ENCODE assay signal across 7 cellular contexts in genomic region chr19:54096642-54097106, GRCh38. TPM values are rescaled to one million over a fixed set of nuclear protein-coding genes. Genes with fewer than 3 reads are reported as not detected.
A peak's percentile ranks its signal among the peaks of the same experiment; 100 is the strongest.
DNase-seq lines count a peak whose midpoint lies in the region; ATAC-seq and TF ChIP-seq lines count a peak whose summit lies in the region.

No MANE protein-coding gene starts in this region.

- in situ Hi-C loops in GM13976 (cut with MboI; ENCODE audit: low sequenced_read_pairs, unreplicated experiment) (no loop called here), Panc1 (cut with HindIII; ENCODE audit: low pct_unique_long_range_greater_than_20kb, low sequenced_read_pairs) (no loop called here), gastrocnemius medialis (cut with MboI; ENCODE audit: low sequenced_read_pairs in 4 of 4) (no loop called here)

- TF ChIP-seq CTCF in GM13976 (IDR thresholded peaks at IDR 0.05; ENCODE audit: borderline replicate concordance, control extremely low read depth, extremely low read depth, insufficient read depth, missing control alignments) (peak; percentile 23), Panc1 (IDR thresholded peaks at IDR 0.05) (no peak), gastrocnemius medialis (IDR thresholded peaks at IDR 0.05 in 4 of 5, conservative IDR thresholded peaks at IDR 0.05 in 1 of 5) (no peak)

- BruUV-seq in Panc1 (replicated peaks; lab: Mats Ljungman, UMichigan) = no TSS peak

- H3K4me3 ChIP-seq in Panc1 (ENCODE audit: low read depth in 2 of 2, low read length in 2 of 2) = peak overlapping the region; percentile 45 to 74
- H3K4me3 ChIP-seq in duodenal mucosa (ENCODE audit: low read depth in 1 of 2, low read length in 2 of 2) = peak overlapping the region; percentile 43 to 58
- H3K4me3 ChIP-seq in gastrocnemius medialis = peak overlapping the region in 2 of 4 donors; percentile 15 to 25

- POLR2A ChIA-PET in Panc1 (lab: Charles Lee) = interaction anchor here (0.7 kb wide), 1 partner anchor 107 kb away, joined by 3 read pairs; no protein-coding TSS in a partner anchor

- CTCF ChIA-PET in Panc1 (lab: Charles Lee) = interaction anchor here (0.7 to 1.1 kb wide), 4 partner anchors 15 to 190 kb away, joined by 3 to 7 read pairs (median 4); partner anchors contain the start of gene TARM1

- intact Hi-C loops in Panc1 (cut with micrococcal nuclease; ENCODE audit: unreplicated experiment) (loop anchor here (5.0 kb wide), 1 partner anchor 64 kb away; no protein-coding TSS in a partner anchor), gastrocnemius medialis (cut with DNase I; ENCODE audit: low total_unique reads) (no loop called here)

- peak overlapping the region in 1 of 2 donors; percentile 23 for H3K9ac ChIP-seq in duodenal mucosa (ENCODE audit: low read depth in 1 of 2, low read length in 2 of 2)

- ATAC-seq in Panc1 (peak; percentile 83), GM19324 (IDR thresholded peaks at IDR 0.05; ENCODE audit: low FRiP score, unreplicated experiment) (no peak), gastrocnemius medialis (no peak)

- H3K27ac ChIP-seq in Panc1 (ENCODE audit: low read length) = peak overlapping the region; percentile 89
- H3K27ac ChIP-seq in duodenal mucosa (ENCODE audit: low read depth, low read length) = no peak overlapping the region
- H3K27ac ChIP-seq in gastrocnemius medialis = no peak overlapping the region

- H3K36me3 ChIP-seq in Panc1 (ENCODE audit: control insufficient read depth, insufficient read depth, low read length) (no peaks in the 10 kb centered on the region), duodenal mucosa (ENCODE audit: control insufficient read depth in 1 of 2, insufficient read depth in 2 of 2, low read length in 2 of 2) (no peaks in the 10 kb centered on the region), gastrocnemius medialis (no peaks in the 10 kb centered on the region)

- DNase-seq in GM13976 (ENCODE audit: low spot score) (no peak), Panc1 (ENCODE audit: low read depth, low spot score) (no peak), myocyte (ENCODE audit: low read depth) (peak; percentile 35), ecto neural progenitor cell (ENCODE audit: low spot score) (no peak), gastrocnemius medialis (no peak)

- H3K4me1 ChIP-seq in Panc1 (ENCODE audit: control insufficient read depth, insufficient read depth, low read length) = peaks cover 16% of the 10 kb centered on the region
- peaks cover 0 to 5% of the 10 kb centered on the region in 2 donors for H3K4me1 ChIP-seq in duodenal mucosa (ENCODE audit: control insufficient read depth in 1 of 2, insufficient read depth in 2 of 2, low read length in 2 of 2)
- peaks cover 0 to 5% of the 10 kb centered on the region in 2 donors for H3K4me1 ChIP-seq in gastrocnemius medialis

- peaks cover 4% of the 10 kb centered on the region; the same call in 1 of the 2 replicates for H3K9me3 ChIP-seq in Panc1 (ENCODE audit: control insufficient read depth, insufficient read depth, low read depth, low read length)
- H3K9me3 ChIP-seq in duodenal mucosa (ENCODE audit: control insufficient read depth in 1 of 2, low read length in 2 of 2) = no peaks in the 10 kb centered on the region
- no peaks in the 10 kb centered on the region for H3K9me3 ChIP-seq in gastrocnemius medialis

- TF ChIP-seq POLR2A in gastrocnemius medialis (IDR thresholded peaks at IDR 0.05) = no peak

- H3K27me3 ChIP-seq in Panc1 (ENCODE audit: control insufficient read depth, insufficient read depth, low read length) = no peaks in the 10 kb centered on the region
- peaks cover 0 to 3% of the 10 kb centered on the region in 2 donors for H3K27me3 ChIP-seq in duodenal mucosa (ENCODE audit: control insufficient read depth in 1 of 2, insufficient read depth in 2 of 2, low read length in 2 of 2)
- H3K27me3 ChIP-seq in gastrocnemius medialis = peaks cover 0 to 41% (median 20%) of the 10 kb centered on the region in 3 donors

RNA-seq across cellular contexts. Expression of gene OSCAR, which starts 3.9 kb away (rescaled TPM):
- total RNA-seq in Panc1 (2021; ENCODE audit: unreplicated experiment) (6.8 TPM), myocyte (0.10 TPM in 1 of 2 replicates, not detected in the other), gastrocnemius medialis (1 to 10 TPM in 1 of 4 donors, under 1 TPM in 2, not detected in 1; 0.29 to 3.0 (median 0.69) TPM)
- 11.1 TPM for polyA plus RNA-seq in Panc1 (2012; ENCODE audit: insufficient read length)
- 0.29 TPM for polyA plus RNA-seq in myocyte (2012)

RNA-seq across cellular contexts. Expression of gene NDUFA3, which starts 6.0 kb away (rescaled TPM):
- total RNA-seq in Panc1 (2021; ENCODE audit: unreplicated experiment) = 211 TPM
- 524 TPM for polyA plus RNA-seq in Panc1 (2012; ENCODE audit: insufficient read length)
- 51.3 and 53.7 TPM in 2 replicates for total RNA-seq in myocyte
- 285 TPM for polyA plus RNA-seq in myocyte (2012)
- total RNA-seq in gastrocnemius medialis = 10 to 100 TPM; 29.5 to 84.9 (median 60.6) TPM

RNA-seq across cellular contexts. Expression of gene TARM1, which starts 15.5 kb away (rescaled TPM):
- not detected for total RNA-seq in Panc1 (2021; ENCODE audit: unreplicated experiment)
- polyA plus RNA-seq in Panc1 (2012; ENCODE audit: insufficient read length) = not detected
- total RNA-seq in myocyte = not detected in 2 replicates
- polyA plus RNA-seq in myocyte (2012) = not detected
- total RNA-seq in gastrocnemius medialis = not detected

RNA-seq across cellular contexts. Expression of gene TFPT, which starts 18.8 kb away (rescaled TPM):
- total RNA-seq in Panc1 (2021; ENCODE audit: unreplicated experiment) = 45.4 TPM
- polyA plus RNA-seq in Panc1 (2012; ENCODE audit: insufficient read length) = 73.2 TPM
- total RNA-seq in myocyte = 13.0 and 17.8 TPM in 2 replicates
- 27.6 TPM for polyA plus RNA-seq in myocyte (2012)
- total RNA-seq in gastrocnemius medialis = 10 to 100 TPM in 3 of 4 donors, 1 to 10 TPM in 1; 7.5 to 18.1 (median 17.5) TPM

RNA-seq across cellular contexts. Expression of gene PRPF31, which starts 18.9 kb away (rescaled TPM):
- total RNA-seq in Panc1 (2021; ENCODE audit: unreplicated experiment) (117 TPM), myocyte (48.0 and 59.0 TPM in 2 replicates), gastrocnemius medialis (10 to 100 TPM; 26.6 to 39.4 (median 37.2) TPM)
- 159 TPM for polyA plus RNA-seq in Panc1 (2012; ENCODE audit: insufficient read length)
- polyA plus RNA-seq in myocyte (2012) = 68.4 TPM
